8 cellular contexts compared by ENCODE assay signal in genomic region chr3:101467310-101467663, GRCh38. TPM values are rescaled to one million over a fixed set of nuclear protein-coding genes. Genes with fewer than 3 reads are reported as not detected.
A peak's percentile ranks its signal among the peaks of the same experiment; 100 is the strongest.
DNase-seq lines count a peak whose midpoint lies in the region; ATAC-seq, FAIRE-seq and TF ChIP-seq lines count a peak whose summit lies in the region.
"Not testable (repeated sequence)": the region's sequence is repeated elsewhere in the genome, so short reads cannot be mapped to it uniquely, and the experiment has no call there.

No MANE protein-coding gene starts in this region.

- H3K4me1 ChIP-seq in CD8-positive, alpha-beta T cell (ENCODE audit: insufficient read depth, low read length), result peaks cover 27% of the 10 kb centered on the region
- H3K4me1 ChIP-seq in Karpas-422 (ENCODE audit: low read length), result not testable (repeated sequence)
- peaks cover 26% of the 10 kb centered on the region for H3K4me1 ChIP-seq in HepG2 (ENCODE audit: insufficient read depth, low read length)

- not testable (repeated sequence) for H3K9ac ChIP-seq in Karpas-422 (ENCODE audit: low read length)
- H3K9ac ChIP-seq in HepG2 (ENCODE audit: insufficient read depth, low read depth, low read length), result peak overlapping the region; percentile 55

- TF ChIP-seq CTCF in CD8-positive, alpha-beta T cell (IDR thresholded peaks at IDR 0.05); fibroblast of villous mesenchyme (IDR thresholded peaks at IDR 0.05; ENCODE audit: insufficient read depth, low read depth, low read length); HepG2 (CRISPR knock-in tag; IDR thresholded peaks at IDR 0.05); neural crest cell (conservative IDR thresholded peaks at IDR 0.05): not testable (repeated sequence)

- TF ChIP-seq POLR2A in HepG2 (IDR thresholded peaks at IDR 0.05; ENCODE audit: insufficient read depth in 1 of 2, low read depth in 2 of 2, low read length in 2 of 2), result not testable (repeated sequence)

- peak overlapping the region; percentile 20 for H3K27ac ChIP-seq in CD8-positive, alpha-beta T cell (ENCODE audit: low read depth, low read length)
- not testable (repeated sequence) for H3K27ac ChIP-seq in Karpas-422 (ENCODE audit: low read length)
- peak overlapping the region; percentile 69 for H3K27ac ChIP-seq in HepG2 (ENCODE audit: extremely low read length, insufficient read depth, low read length)

- ATAC-seq in CD8-positive, alpha-beta T cell; stimulated activated effector memory CD8-positive, alpha-beta T cell treated with anti-CD3 and anti-CD28 coated beads, Interleukin-12 subunit alpha, Interleukin-12 subunit beta, amount 100 ng/mL, for 72 hours: not testable (repeated sequence)
- ATAC-seq in HepG2, result peak; percentile 51

- H3K36me3 ChIP-seq in CD8-positive, alpha-beta T cell (ENCODE audit: insufficient read depth, low read length); Karpas-422 (ENCODE audit: insufficient read depth, low read length); HepG2 (replicated peaks in 1 of 2; ENCODE audit: control insufficient read depth in 1 of 2, insufficient read depth in 2 of 2, low read length in 2 of 2): not testable (repeated sequence)

- H3K9me3 ChIP-seq in CD8-positive, alpha-beta T cell (ENCODE audit: low read length); Karpas-422 (ENCODE audit: low read length); HepG2 (ENCODE audit: low read length): not testable (repeated sequence)

- H3K27ac Mint-ChIP-seq in CD8-positive, alpha-beta T cell, result peak overlapping the region; percentile 81
- peak overlapping the region; percentile 83 for H3K27ac Mint-ChIP-seq in activated CD4-positive, alpha-beta T cell treated with anti-CD3 and anti-CD28 coated beads, Interleukin-2, amount 10 ng/mL, durations not matched to agents 7 days and 5 days
- peak overlapping the region; percentile 73 for H3K27ac Mint-ChIP-seq in activated naive CD8-positive, alpha-beta T cell treated with anti-CD3 and anti-CD28 coated beads for 36 hours
- peak overlapping the region; percentile 90 for H3K27ac Mint-ChIP-seq in neural crest cell (ENCODE audit: unreplicated experiment)
- H3K27ac Mint-ChIP-seq in stimulated activated effector memory CD8-positive, alpha-beta T cell treated with anti-CD3 and anti-CD28 coated beads, Interleukin-12 subunit alpha, Interleukin-12 subunit beta, amount 100 ng/mL, for 72 hours, result peak overlapping the region; percentile 26

- not testable (repeated sequence) for H3K4me2 ChIP-seq in Karpas-422 (ENCODE audit: low read depth, low read length, poor library complexity, severe bottlenecking)
- peak overlapping the region; percentile 87 for H3K4me2 ChIP-seq in HepG2 (ENCODE audit: low read depth, low read length)

- not testable (repeated sequence) for TF ChIP-seq EP300 in HepG2 (IDR thresholded peaks at IDR 0.05; ENCODE audit: low read depth in 2 of 2, low read length in 2 of 2); HepG2 (CRISPR knock-in tag; IDR thresholded peaks at IDR 0.05; ENCODE audit: borderline replicate concordance)

- BruUV-seq in HepG2 (replicated peaks; lab: Mats Ljungman, UMichigan), result TSS peak; percentile 54

- in situ Hi-C loops in HepG2 (cut with HindIII; ENCODE audit: extremely low pct_ligation_motif_present, low pct_unique_long_range_greater_than_20kb), result not testable (repeated sequence)

- WGBS in HepG2 (ENCODE audit: low lambda C conversion rate), result 0% methylated on average over 2 of the region's 3 CpGs

- H3K36me3 Mint-ChIP-seq in CD8-positive, alpha-beta T cell, result peaks cover 47% of the 10 kb centered on the region
- H3K36me3 Mint-ChIP-seq in activated CD4-positive, alpha-beta T cell treated with anti-CD3 and anti-CD28 coated beads, Interleukin-2, amount 10 ng/mL, durations not matched to agents 7 days and 5 days (ENCODE audit: low read depth), result peaks cover 40% of the 10 kb centered on the region
- peaks cover 29% of the 10 kb centered on the region for H3K36me3 Mint-ChIP-seq in activated naive CD8-positive, alpha-beta T cell treated with anti-CD3 and anti-CD28 coated beads for 36 hours
- H3K36me3 Mint-ChIP-seq in neural crest cell (ENCODE audit: low read depth), result peaks cover 39% of the 10 kb centered on the region
- not testable (repeated sequence) for H3K36me3 Mint-ChIP-seq in stimulated activated effector memory CD8-positive, alpha-beta T cell treated with anti-CD3 and anti-CD28 coated beads, Interleukin-12 subunit alpha, Interleukin-12 subunit beta, amount 100 ng/mL, for 72 hours

- H3K4me3 ChIP-seq in CD8-positive, alpha-beta T cell (ENCODE audit: low read depth, low read length), result peak overlapping the region; percentile 34
- H3K4me3 ChIP-seq in Karpas-422 (ENCODE audit: low read length), result not testable (repeated sequence)
- H3K4me3 ChIP-seq in fibroblast of villous mesenchyme (ENCODE audit: low read depth, low read length), result peak overlapping the region; percentile 47
- peak overlapping the region; percentile 54 to 71 (median 70); a peak in 5 of 6 replicates for H3K4me3 ChIP-seq in HepG2 (replicated peaks in 1 of 3; ENCODE audit: insufficient read depth in 1 of 3, low read depth in 2 of 3, low read length in 3 of 3)

- not testable (repeated sequence) for TF ChIP-seq RAD21 in HepG2 (CRISPR knock-in tag; IDR thresholded peaks at IDR 0.05)

- peak overlapping the region; percentile 5 for H3K4me3 Mint-ChIP-seq in CD8-positive, alpha-beta T cell
- H3K4me3 Mint-ChIP-seq in activated CD4-positive, alpha-beta T cell treated with anti-CD3 and anti-CD28 coated beads, Interleukin-2, amount 10 ng/mL, durations not matched to agents 7 days and 5 days, result peak overlapping the region; percentile 45
- H3K4me3 Mint-ChIP-seq in activated naive CD8-positive, alpha-beta T cell treated with anti-CD3 and anti-CD28 coated beads for 36 hours, result peak overlapping the region; percentile 67
- peak overlapping the region; percentile 71 for H3K4me3 Mint-ChIP-seq in neural crest cell
- H3K4me3 Mint-ChIP-seq in stimulated activated effector memory CD8-positive, alpha-beta T cell treated with anti-CD3 and anti-CD28 coated beads, Interleukin-12 subunit alpha, Interleukin-12 subunit beta, amount 100 ng/mL, for 72 hours, result peak overlapping the region; percentile 51

- CTCF ChIA-PET in CD8-positive, alpha-beta T cell (lab: Charles Lee); activated CD4-positive, alpha-beta T cell treated with anti-CD3 and anti-CD28 coated beads, Interleukin-2, amount 10 ng/mL, durations not matched to agents 7 days and 5 days (lab: Charles Lee); HepG2 (lab: Yijun Ruan, JAX; ENCODE audit: low intra/inter-chr PET ratio, low total read pairs): not testable (repeated sequence)

- intact Hi-C loops in CD8-positive, alpha-beta T cell (cut with DNase I, micrococcal nuclease), result not testable (repeated sequence)
- intact Hi-C loops in HepG2 (cut with micrococcal nuclease; ENCODE audit: unreplicated experiment), result loop anchor here (5.0 kb wide), 2 partner anchors 40 to 80 kb away; no protein-coding TSS in a partner anchor

- H3K27me3 Mint-ChIP-seq in CD8-positive, alpha-beta T cell (ENCODE audit: low read depth); activated CD4-positive, alpha-beta T cell treated with anti-CD3 and anti-CD28 coated beads, Interleukin-2, amount 10 ng/mL, durations not matched to agents 7 days and 5 days; activated naive CD8-positive, alpha-beta T cell treated with anti-CD3 and anti-CD28 coated beads for 36 hours; neural crest cell (ENCODE audit: low read depth): not testable (repeated sequence)

- H2AFZ ChIP-seq in Karpas-422 (ENCODE audit: low read length), result not testable (repeated sequence)
- H2AFZ ChIP-seq in HepG2 (ENCODE audit: low read length), result peak overlapping the region; percentile 51

- peaks cover 32% of the 10 kb centered on the region for H3K79me2 ChIP-seq in Karpas-422 (ENCODE audit: low read length)
- not testable (repeated sequence) for H3K79me2 ChIP-seq in HepG2 (ENCODE audit: insufficient read depth, low read length)

- not testable (repeated sequence) for H3K9me2 ChIP-seq in Karpas-422 (replicated peaks; ENCODE audit: insufficient read depth, low read length)

- peaks cover 76% of the 10 kb centered on the region for H3K4me1 Mint-ChIP-seq in CD8-positive, alpha-beta T cell (ENCODE audit: low read depth)
- H3K4me1 Mint-ChIP-seq in activated CD4-positive, alpha-beta T cell treated with anti-CD3 and anti-CD28 coated beads, Interleukin-2, amount 10 ng/mL, durations not matched to agents 7 days and 5 days, result peaks cover 24% of the 10 kb centered on the region
- H3K4me1 Mint-ChIP-seq in activated naive CD8-positive, alpha-beta T cell treated with anti-CD3 and anti-CD28 coated beads for 36 hours, result peaks cover 43% of the 10 kb centered on the region
- peaks cover 19% of the 10 kb centered on the region for H3K4me1 Mint-ChIP-seq in neural crest cell
- peaks cover 57% of the 10 kb centered on the region for H3K4me1 Mint-ChIP-seq in stimulated activated effector memory CD8-positive, alpha-beta T cell treated with anti-CD3 and anti-CD28 coated beads, Interleukin-12 subunit alpha, Interleukin-12 subunit beta, amount 100 ng/mL, for 72 hours

- H3K27me3 ChIP-seq in CD8-positive, alpha-beta T cell (ENCODE audit: insufficient read depth, low read length); Karpas-422 (ENCODE audit: low read length); HepG2 (ENCODE audit: control insufficient read depth in 1 of 2, insufficient read depth in 2 of 2, low read length in 2 of 2): not testable (repeated sequence)

- H3K9me3 Mint-ChIP-seq in CD8-positive, alpha-beta T cell; neural crest cell; stimulated activated effector memory CD8-positive, alpha-beta T cell treated with anti-CD3 and anti-CD28 coated beads, Interleukin-12 subunit alpha, Interleukin-12 subunit beta, amount 100 ng/mL, for 72 hours: not testable (repeated sequence)
- peaks cover 19% of the 10 kb centered on the region for H3K9me3 Mint-ChIP-seq in activated CD4-positive, alpha-beta T cell treated with anti-CD3 and anti-CD28 coated beads, Interleukin-2, amount 10 ng/mL, durations not matched to agents 7 days and 5 days
- H3K9me3 Mint-ChIP-seq in activated naive CD8-positive, alpha-beta T cell treated with anti-CD3 and anti-CD28 coated beads for 36 hours, result peaks cover 24% of the 10 kb centered on the region

- FAIRE-seq in HepG2 (lab: Jason Lieb, UNC), result not testable (repeated sequence)

- POLR2A ChIA-PET in CD8-positive, alpha-beta T cell (lab: Charles Lee); activated CD4-positive, alpha-beta T cell treated with anti-CD3 and anti-CD28 coated beads, Interleukin-2, amount 10 ng/mL, durations not matched to agents 7 days and 5 days (lab: Charles Lee): not testable (repeated sequence)
- POLR2A ChIA-PET in HepG2 (lab: Yijun Ruan, JAX), result interaction anchor here (0.7 to 2.7 kb wide), 9 partner anchors 10 to 210 kb away, joined by 3 to 14 read pairs (median 3); partner anchors contain the start of genes PCNP, SENP7, TRMT10C and ZBTB11

- not testable (repeated sequence) for DNase-seq in CD8-positive, alpha-beta T cell; activated CD4-positive, alpha-beta T cell treated with anti-CD3 and anti-CD28 coated beads, Interleukin-2, amount 10 ng/mL, durations not matched to agents 7 days and 5 days; activated naive CD8-positive, alpha-beta T cell treated with anti-CD3 and anti-CD28 coated beads for 36 hours; fibroblast of villous mesenchyme (ENCODE audit: low read depth); HepG2 (ENCODE audit: low spot score); neural crest cell (ENCODE audit: low read depth, low spot score); stimulated activated effector memory CD8-positive, alpha-beta T cell treated with anti-CD3 and anti-CD28 coated beads, Interleukin-12 subunit alpha, Interleukin-12 subunit beta, amount 100 ng/mL, for 72 hours (ENCODE audit: low spot score in 2 of 2)
- peak; percentile 7 for DNase-seq in Karpas-422

- H4K20me1 ChIP-seq in Karpas-422 (ENCODE audit: insufficient read depth, low read depth, low read length); HepG2 (ENCODE audit: insufficient read depth, low read length): not testable (repeated sequence)

RNA-seq across cellular contexts. Expression of gene SENP7, which starts 45.7 kb away (rescaled TPM):
- total RNA-seq in CD8-positive, alpha-beta T cell, result 10 to 100 TPM; 28.3 to 29.1 TPM
- 15.3 and 31.6 TPM in 2 replicates for total RNA-seq in Karpas-422 (2014; rRNA removed; shearing (Covaris generic); ENCODE audit: low replicate concordance)
- 10 to 100 TPM; 32.1 to 34.2 TPM for total RNA-seq in activated CD4-positive, alpha-beta T cell treated with anti-CD3 and anti-CD28 coated beads, Interleukin-2, amount 10 ng/mL, durations not matched to agents 7 days and 5 days
- 10 to 100 TPM; 10.1 TPM for total RNA-seq in activated naive CD8-positive, alpha-beta T cell treated with anti-CD3 and anti-CD28 coated beads for 36 hours
- total RNA-seq in fibroblast of villous mesenchyme (9.7 and 16.4 TPM in 2 replicates), HepG2 (2016; rRNA removed; fragmentation: Illumina TruSeq; extraction: Trizol) (10.0 and 10.3 TPM in 2 replicates), neural crest cell (26.2 and 26.8 TPM in 2 replicates)
- total RNA-seq in HepG2 (2016; cell fraction: cytosol; rRNA removed; fragmentation: Illumina TruSeq; extraction: Trizol; ENCODE audit: low read depth), result 1.3 and 1.9 TPM in 2 replicates
- 10.8 and 11.2 TPM in 2 replicates for total RNA-seq in HepG2 (2016; cell fraction: insoluble cytoplasmic fraction; rRNA removed; fragmentation: Illumina TruSeq; extraction: Trizol)
- 2.2 and 3.4 TPM in 2 replicates for total RNA-seq in HepG2 (2016; cell fraction: membrane; rRNA removed; fragmentation: Illumina TruSeq; extraction: Trizol)
- 22.1 and 23.4 TPM in 2 replicates for total RNA-seq in HepG2 (2016; cell fraction: nucleus; rRNA removed; fragmentation: Illumina TruSeq; extraction: Trizol)
- 9.1 and 10.4 TPM in 2 replicates for polyA plus RNA-seq in HepG2 (2011; rRNA removed)
- 1.7 and 2.6 TPM in 2 replicates for polyA plus RNA-seq in HepG2 (2011; cell fraction: cytosol; rRNA removed)
- 14.9 and 23.6 TPM in 2 replicates for polyA plus RNA-seq in HepG2 (2011; cell fraction: nucleus; rRNA removed)
- polyA plus RNA-seq in HepG2 (2012), result 9.9 and 11.9 TPM in 2 replicates
- 0.11 and 0.23 TPM in 2 replicates for polyA plus RNA-seq in HepG2 (2016; cell fraction: cytosol; fragmentation: Illumina TruSeq; extraction: Trizol; ENCODE audit: low read depth)
- 5.3 and 5.9 TPM in 2 replicates for polyA plus RNA-seq in HepG2 (2016; cell fraction: insoluble cytoplasmic fraction; fragmentation: Illumina TruSeq; extraction: Trizol; ENCODE audit: low read depth)
- polyA plus RNA-seq in HepG2 (2016; cell fraction: membrane; fragmentation: Illumina TruSeq; extraction: Trizol; ENCODE audit: low read depth), result 0.72 and 0.73 TPM in 2 replicates
- polyA plus RNA-seq in HepG2 (2016; cell fraction: nucleus; fragmentation: Illumina TruSeq; extraction: Trizol; ENCODE audit: insufficient read depth, low read depth), result 27.4 and 29.8 TPM in 2 replicates
- polyA minus RNA-seq in HepG2 (2011; rRNA and poly(A)+ RNA removed; ENCODE audit: low replicate concordance), result 2.9 and 12.0 TPM in 2 replicates
- 5.9 and 6.9 TPM in 2 replicates for polyA minus RNA-seq in HepG2 (2011; cell fraction: cytosol; rRNA and poly(A)+ RNA removed)
- 81.1 and 99.0 TPM in 2 replicates for polyA minus RNA-seq in HepG2 (2011; cell fraction: nucleus; rRNA and poly(A)+ RNA removed)

Comparison
In these comparisons a context has a peak if more than half of its experiments do, and no peak if none do; other contexts are left out.
1. H3K27ac Mint-ChIP-seq: peak in every context shown above with its lines; median percentile 90 in neural crest cell; 83 in activated CD4-positive, alpha-beta T cell treated with anti-CD3 and anti-CD28 coated beads, Interleukin-2, amount 10 ng/mL, durations not matched to agents 7 days and 5 days; 81 in CD8-positive, alpha-beta T cell; 73 in activated naive CD8-positive, alpha-beta T cell treated with anti-CD3 and anti-CD28 coated beads for 36 hours; 26 in stimulated activated effector memory CD8-positive, alpha-beta T cell treated with anti-CD3 and anti-CD28 coated beads, Interleukin-12 subunit alpha, Interleukin-12 subunit beta, amount 100 ng/mL, for 72 hours.
2. H3K4me3 Mint-ChIP-seq: peak in every context shown above with its lines; median percentile 71 in neural crest cell; 67 in activated naive CD8-positive, alpha-beta T cell treated with anti-CD3 and anti-CD28 coated beads for 36 hours; 51 in stimulated activated effector memory CD8-positive, alpha-beta T cell treated with anti-CD3 and anti-CD28 coated beads, Interleukin-12 subunit alpha, Interleukin-12 subunit beta, amount 100 ng/mL, for 72 hours; 45 in activated CD4-positive, alpha-beta T cell treated with anti-CD3 and anti-CD28 coated beads, Interleukin-2, amount 10 ng/mL, durations not matched to agents 7 days and 5 days; 5 in CD8-positive, alpha-beta T cell.